In genomic region chr16:17607624-17608023, GRCh38 we compare ENCODE assay signal across 20 cellular contexts.
A peak's percentile ranks its signal among the peaks of the same experiment; 100 is the strongest.
DNase-seq lines count a peak whose midpoint lies in the region; ATAC-seq and TF ChIP-seq lines count a peak whose summit lies in the region.
"Had no signal": no experiment of that assay in that cellular context is flagged by ENCODE, and none has a peak within 500 bp of the region (broad histone marks: within the 10 kb centered on the region; RNA-seq: fewer than 3 reads in every experiment).

No MANE protein-coding gene starts in this region.

- H3K27me3 ChIP-seq in neural cell (ENCODE audit: insufficient read depth, low read depth, low read length) (no peaks in the 10 kb centered on the region), heart right ventricle (peaks cover 0 to 42% (median 12%) of the 10 kb centered on the region in 7 donors)
- H3K27me3 ChIP-seq: Peyer's patch, upper lobe of left lung had no signal

- no peaks in the 10 kb centered on the region for H3K9me2 ChIP-seq in neural cell (ENCODE audit: insufficient read depth, low read length)

- no peak overlapping the region for H3K9ac ChIP-seq in neural cell (ENCODE audit: low read length)

- no peaks in the 10 kb centered on the region for H3K4me1 ChIP-seq in heart right ventricle
- H3K4me1 ChIP-seq: Peyer's patch, upper lobe of left lung had no signal

- ATAC-seq in HG03139 (IDR thresholded peaks at IDR 0.05; ENCODE audit: unreplicated experiment) (no peak), heart right ventricle (no peak)

- TF ChIP-seq CTCF in neural cell (IDR thresholded peaks at IDR 0.05; ENCODE audit: poor library complexity, severe bottlenecking): no peak
- no peak for TF ChIP-seq CTCF in heart right ventricle (IDR thresholded peaks at IDR 0.05)

- no peaks in the 10 kb centered on the region for H3F3A ChIP-seq in neural cell (ENCODE audit: insufficient read depth, low read length, poor library complexity, severe bottlenecking)

- H3K36me3 ChIP-seq in neural cell (ENCODE audit: insufficient read depth, low read length) (no peaks in the 10 kb centered on the region), heart right ventricle (no peaks in the 10 kb centered on the region)
- H3K36me3 ChIP-seq: Peyer's patch, upper lobe of left lung had no signal

- TF ChIP-seq RAD21 in neural cell (conservative IDR thresholded peaks at IDR 0.05): no peak

- H3K9me3 ChIP-seq in neural cell (ENCODE audit: low read length) (no peaks in the 10 kb centered on the region), heart right ventricle (peaks cover 0 to 4% (median 0%) of the 10 kb centered on the region in 11 donors)
- H3K9me3 ChIP-seq: Peyer's patch, upper lobe of left lung had no signal

- no peaks in the 10 kb centered on the region for H3K79me2 ChIP-seq in neural cell (replicated peaks; ENCODE audit: insufficient read depth, low read length)

- H4K20me1 ChIP-seq in neural cell (ENCODE audit: insufficient read depth): no peaks in the 10 kb centered on the region

- peak; percentile 19 for DNase-seq in NCI-H748 (lab: John Stamatoyannopoulos, UW; ENCODE audit: unreplicated experiment)
- no peak for DNase-seq in NCI-H748 treated with DMSO at 0.1 percent for 48 hours (lab: John Stamatoyannopoulos, UW)
- DNase-seq in NCI-H1694 (lab: John Stamatoyannopoulos, UW): peak; percentile 75
- peak; percentile 56 for DNase-seq in NCI-H510A treated with DMSO at 0.1 percent for 48 hours (lab: John Stamatoyannopoulos, UW)
- DNase-seq in ureter (ENCODE audit: low spot score): no peak
- no peak for DNase-seq in heart right ventricle
- DNase-seq: activated effector memory CD4-positive, alpha-beta T cell treated with anti-CD3 and anti-CD28 coated beads, Interleukin-2, amount 50 U/mL, for 16 hours; activated naive CD8-positive, alpha-beta T cell treated with anti-CD3 and anti-CD28 coated beads, Interleukin-2, amount 50 U/mL, for 24 hours; activated T-cell treated with anti-CD3 and anti-CD28 coated beads for 4 hours; DMS79; KBM-7; NCI-H2107; nucleus accumbens; Peyer's patch; SIG-M5; stimulated activated CD4-positive, alpha-beta T cell treated with anti-CD3 and anti-CD28 coated beads, Interleukin-1b, Interleukin-23, amount 100 ng/mL, for 48 hours; upper lobe of left lung had no signal

- H3K27ac ChIP-seq in neural cell (ENCODE audit: low read length): no peak overlapping the region
- H3K27ac ChIP-seq in heart right ventricle: no peak overlapping the region
- H3K27ac ChIP-seq: Peyer's patch, skin epidermis, upper lobe of left lung had no signal

- no peak overlapping the region for H3K4me2 ChIP-seq in neural cell (ENCODE audit: low read length)

- no peak overlapping the region for H2AFZ ChIP-seq in neural cell (ENCODE audit: low read depth, low read length)

- H3K4me3 ChIP-seq in neural cell (ENCODE audit: low read length): peak overlapping the region; percentile 23
- no peak overlapping the region for H3K4me3 ChIP-seq in heart right ventricle
- H3K4me3 ChIP-seq: Peyer's patch, skin epidermis, upper lobe of left lung had no signal

- TF ChIP-seq EP300 in neural cell (conservative IDR thresholded peaks at IDR 0.05; ENCODE audit: poor library complexity, severe bottlenecking): no peak

- intact Hi-C loops in heart right ventricle (cut with DNase I): no loop called here

- WGBS in heart right ventricle, 2 donors: 52 to 55% methylated on average over 6 of the region's 6 CpGs

TF ChIP-seq in neural cell, 6 proteins besides CTCF, POLR2A, EP300 and RAD21:
- TF ChIP-seq TAF1 (IDR thresholded peaks at IDR 0.05; ENCODE audit: low read depth) (no peak), REST (IDR thresholded peaks at IDR 0.05; ENCODE audit: borderline replicate concordance) (no peak), MXI1 (conservative IDR thresholded peaks at IDR 0.05; ENCODE audit: poor library complexity, severe bottlenecking) (no peak), SMC3 (conservative IDR thresholded peaks at IDR 0.05; ENCODE audit: poor library complexity) (no peak), POLR2AphosphoS5 (IDR thresholded peaks at IDR 0.05) (no peak), EZH2 (IDR thresholded peaks at IDR 0.05; ENCODE audit: borderline replicate concordance, insufficient read depth, low read length, poor library complexity, severe bottlenecking) (no peak)
TF ChIP-seq in neural cell: peak in this region for 0.

Comparison
In these comparisons a context has a peak if more than half of its experiments do, and no peak if none do; other contexts are left out.
1. DNase-seq: peak in NCI-H748 (single experiment), NCI-H1694 (single experiment) and NCI-H510A treated with DMSO at 0.1 percent for 48 hours (single experiment); none in NCI-H748 treated with DMSO at 0.1 percent for 48 hours (single experiment), ureter (single experiment) and heart right ventricle (0 of 2).